30 cellular contexts compared by ENCODE assay signal in the genomic region with DNA sequence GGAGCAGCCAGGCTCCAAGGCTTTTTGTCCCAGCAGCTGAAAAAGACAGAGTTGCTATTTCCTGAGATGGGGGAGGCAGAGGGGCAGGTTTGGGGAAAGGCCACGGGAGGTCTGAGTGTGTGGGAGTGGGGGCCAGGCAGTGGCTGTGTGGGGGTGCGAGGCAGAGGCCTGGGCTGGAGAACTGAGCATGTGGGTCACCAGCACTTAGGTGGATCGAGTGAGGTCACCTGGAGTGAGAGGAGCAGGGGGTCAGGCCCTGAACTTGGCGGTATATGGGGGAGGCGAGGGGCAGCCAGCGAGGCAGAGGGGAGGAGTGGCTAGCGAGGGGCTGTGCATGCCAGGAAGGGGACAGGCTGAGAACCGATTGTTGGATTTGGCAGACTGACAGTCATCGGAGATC.
"Had no signal": no experiment of that assay in that cellular context is flagged by ENCODE, and none has a peak within 500 bp of the region (broad histone marks: within the 10 kb centered on the region; RNA-seq: fewer than 3 reads in every experiment).

No MANE protein-coding gene starts in this region.

- ATAC-seq: activated CD4-positive, alpha-beta T cell treated with anti-CD3 and anti-CD28 coated beads for 36 hours; activated T-cell treated with anti-CD3 and anti-CD28 coated beads, Interleukin-2, amount 50 U/mL, for 4 hours; activated T-helper 17 cell treated with anti-CD3 and anti-CD28 coated beads, Interleukin-2, amount 50 U/mL, for 72 hours; effector memory CD8-positive, alpha-beta T cell; foreskin keratinocyte; gastrocnemius medialis had no signal

- DNase-seq: activated CD4-positive, alpha-beta memory T cell treated with anti-CD3 and anti-CD28 coated beads for 36 hours; activated CD4-positive, alpha-beta T cell treated with anti-CD3 and anti-CD28 coated beads for 36 hours; activated CD4-positive, alpha-beta T cell treated with anti-CD3 and anti-CD28 coated beads, Interleukin-2, amount 10 ng/mL, durations not matched to agents 24 days and 14 days; activated CD4-positive, CD25-positive, alpha-beta regulatory T cell; activated CD4-positive, CD25-positive, alpha-beta regulatory T cell treated with anti-CD3 and anti-CD28 coated beads, Interleukin-2, amount 50 U/mL, for 72 hours; activated CD8-positive, alpha-beta memory T cell treated with anti-CD3 and anti-CD28 coated beads for 24 hours; activated effector memory CD4-positive, alpha-beta T cell treated with Interleukin-2 at 50 U/mL for 16 hours; activated gamma-delta T cell treated with Interleukin-2 at 50 U/mL for 16 hours; activated naive CD4-positive, alpha-beta T cell treated with anti-CD3 and anti-CD28 coated beads, Interleukin-2, amount 50 U/mL, for 16 hours; activated naive CD4-positive, alpha-beta T cell treated with Interleukin-2 at 50 U/mL for 16 hours; activated T-cell treated with anti-CD3 and anti-CD28 coated beads, Interleukin-2, amount 50 U/mL, for 4 hours; amniotic stem cell; anterior cingulate cortex; brain microvascular endothelial cell; caudate nucleus; cortex of kidney; dermis blood vessel endothelial cell; effector CD4-positive, alpha-beta T cell; effector memory CD8-positive, alpha-beta T cell; erythroblast; foreskin keratinocyte; gastrocnemius medialis; heart right ventricle; T1000; WERI-Rb-1 had no signal

- H3K27me3 Mint-ChIP-seq: activated CD4-positive, alpha-beta memory T cell treated with anti-CD3 and anti-CD28 coated beads for 36 hours; activated CD4-positive, alpha-beta T cell treated with anti-CD3 and anti-CD28 coated beads for 36 hours; activated CD4-positive, alpha-beta T cell treated with anti-CD3 and anti-CD28 coated beads, Interleukin-2, amount 10 ng/mL, durations not matched to agents 24 days and 14 days; activated naive CD8-positive, alpha-beta T cell; activated T-helper 17 cell treated with anti-CD3 and anti-CD28 coated beads, Interleukin-2, amount 50 U/mL, for 72 hours; effector memory CD8-positive, alpha-beta T cell had no signal

- H3K4me3 ChIP-seq: esophagus muscularis mucosa, gastrocnemius medialis, heart right ventricle, hepatocyte had no signal

- H3K9me3 ChIP-seq: esophagus muscularis mucosa, gastrocnemius medialis, heart right ventricle had no signal

- H3K27me3 ChIP-seq: brain microvascular endothelial cell, esophagus muscularis mucosa, foreskin keratinocyte, gastrocnemius medialis, heart right ventricle, hepatocyte had no signal

- H3K4me2 ChIP-seq: hepatocyte had no signal

- H3K9me3 Mint-ChIP-seq: activated CD4-positive, alpha-beta memory T cell treated with anti-CD3 and anti-CD28 coated beads for 36 hours; activated CD4-positive, alpha-beta T cell treated with anti-CD3 and anti-CD28 coated beads, Interleukin-2, amount 10 ng/mL, durations not matched to agents 24 days and 14 days; activated T-cell treated with anti-CD3 and anti-CD28 coated beads, Interleukin-2, amount 50 U/mL, for 4 hours; activated T-helper 17 cell treated with anti-CD3 and anti-CD28 coated beads, Interleukin-2, amount 50 U/mL, for 72 hours; effector memory CD8-positive, alpha-beta T cell; T-helper 1 cell treated with Interleukin-12 subunit alpha and Interleukin-12 subunit beta and Interleukin-4 antibody, amounts not matched to agents 30 μg/mL and 1 μg/mL, for 36 hours had no signal

- H3K27ac Mint-ChIP-seq: activated CD4-positive, alpha-beta memory T cell treated with anti-CD3 and anti-CD28 coated beads for 36 hours; activated CD4-positive, alpha-beta T cell treated with anti-CD3 and anti-CD28 coated beads for 36 hours; activated CD4-positive, alpha-beta T cell treated with anti-CD3 and anti-CD28 coated beads, Interleukin-2, amount 10 ng/mL, durations not matched to agents 24 days and 14 days; activated naive CD8-positive, alpha-beta T cell; activated T-helper 17 cell treated with anti-CD3 and anti-CD28 coated beads, Interleukin-2, amount 50 U/mL, for 72 hours; effector memory CD8-positive, alpha-beta T cell; T-helper 1 cell treated with Interleukin-12 subunit alpha and Interleukin-12 subunit beta and Interleukin-4 antibody, amounts not matched to agents 30 μg/mL and 1 μg/mL, for 36 hours had no signal

- H3K4me3 Mint-ChIP-seq: activated CD4-positive, alpha-beta memory T cell treated with anti-CD3 and anti-CD28 coated beads for 36 hours; activated CD4-positive, alpha-beta T cell treated with anti-CD3 and anti-CD28 coated beads for 36 hours; activated CD4-positive, alpha-beta T cell treated with anti-CD3 and anti-CD28 coated beads, Interleukin-2, amount 10 ng/mL, durations not matched to agents 24 days and 14 days; activated naive CD8-positive, alpha-beta T cell; activated T-cell treated with anti-CD3 and anti-CD28 coated beads, Interleukin-2, amount 50 U/mL, for 4 hours; activated T-helper 17 cell treated with anti-CD3 and anti-CD28 coated beads, Interleukin-2, amount 50 U/mL, for 72 hours; effector memory CD8-positive, alpha-beta T cell; T-helper 1 cell treated with Interleukin-12 subunit alpha and Interleukin-12 subunit beta and Interleukin-4 antibody, amounts not matched to agents 30 μg/mL and 1 μg/mL, for 36 hours had no signal

- H3K4me1 Mint-ChIP-seq: activated CD4-positive, alpha-beta T cell treated with anti-CD3 and anti-CD28 coated beads for 36 hours; activated CD4-positive, alpha-beta T cell treated with anti-CD3 and anti-CD28 coated beads, Interleukin-2, amount 10 ng/mL, durations not matched to agents 24 days and 14 days; activated T-helper 17 cell treated with anti-CD3 and anti-CD28 coated beads, Interleukin-2, amount 50 U/mL, for 72 hours had no signal

- H3K27ac ChIP-seq: brain microvascular endothelial cell, esophagus muscularis mucosa, foreskin keratinocyte, gastrocnemius medialis, heart right ventricle, hepatocyte, WERI-Rb-1 had no signal

- H3K4me1 ChIP-seq: esophagus muscularis mucosa, foreskin keratinocyte, gastrocnemius medialis, heart right ventricle had no signal
